In the genomic region with DNA sequence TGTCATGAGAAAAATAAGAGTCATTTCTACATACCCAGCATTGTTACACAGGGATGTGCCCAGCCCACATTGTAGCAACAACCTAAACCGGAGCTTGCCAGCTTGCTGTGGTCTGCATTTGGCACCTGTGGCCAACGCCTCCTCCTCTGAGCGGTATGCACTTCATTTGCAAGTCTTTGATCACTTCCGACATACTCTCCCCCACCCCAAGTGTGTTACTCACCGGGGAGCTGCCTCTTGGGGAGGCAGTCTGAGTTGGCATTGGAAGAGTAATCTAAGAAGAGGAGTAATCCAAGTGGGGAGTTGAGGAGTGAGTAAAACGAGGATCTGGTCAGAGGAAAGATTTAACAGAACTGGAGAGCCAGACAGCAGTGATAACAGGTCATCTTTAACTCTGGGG, we compare ENCODE assay signal across 8 cellular contexts. TPM values are rescaled to one million over a fixed set of nuclear protein-coding genes. Genes with fewer than 3 reads are reported as not detected.
DNase-seq lines count a peak whose midpoint lies in the region; ATAC-seq lines count a peak whose summit lies in the region.

No MANE protein-coding gene starts in this region.

- ATAC-seq in GM21367 (IDR thresholded peaks at IDR 0.05; ENCODE audit: unreplicated experiment) (peak; percentile 55), HG02970 (IDR thresholded peaks at IDR 0.05; ENCODE audit: low FRiP score, unreplicated experiment) (no peak)
- ATAC-seq in activated T-helper 17 cell treated with anti-CD3 and anti-CD28 coated beads, Interleukin-2, amount 50 U/mL, for 72 hours (replicated peaks) = peak; percentile 88

- peaks cover 53% of the 10 kb centered on the region for H3K4me1 Mint-ChIP-seq in activated T-helper 17 cell treated with anti-CD3 and anti-CD28 coated beads, Interleukin-2, amount 50 U/mL, for 72 hours

- H3K9me3 Mint-ChIP-seq in activated T-helper 17 cell treated with anti-CD3 and anti-CD28 coated beads, Interleukin-2, amount 50 U/mL, for 72 hours = no peaks in the 10 kb centered on the region

- H3K36me3 Mint-ChIP-seq in activated T-helper 17 cell treated with anti-CD3 and anti-CD28 coated beads, Interleukin-2, amount 50 U/mL, for 72 hours (ENCODE audit: low read depth) = no peaks in the 10 kb centered on the region

- no peak overlapping the region for H3K27ac Mint-ChIP-seq in activated T-helper 17 cell treated with anti-CD3 and anti-CD28 coated beads, Interleukin-2, amount 50 U/mL, for 72 hours

- DNase-seq in NCI-H526 treated with DMSO at 0.1 percent for 48 hours (lab: John Stamatoyannopoulos, UW) = peak; percentile 63
- peak; percentile 76 for DNase-seq in iris pigment epithelial cell (ENCODE audit: low read depth)
- peak; percentile 44 for DNase-seq in stimulated activated CD8-positive, alpha-beta memory T cell treated with anti-CD3 and anti-CD28 coated beads, Interleukin-15, amount 100 ng/mL, for 24 hours (ENCODE audit: low read depth)
- no peak for DNase-seq in NCI-H187 treated with DMSO at 0.1 percent for 48 hours (lab: John Stamatoyannopoulos, UW)
- no peak for DNase-seq in HuH-7.5 (ENCODE audit: low spot score)

- H3K27me3 Mint-ChIP-seq in activated T-helper 17 cell treated with anti-CD3 and anti-CD28 coated beads, Interleukin-2, amount 50 U/mL, for 72 hours = no peaks in the 10 kb centered on the region

- no peak overlapping the region for H3K4me3 Mint-ChIP-seq in activated T-helper 17 cell treated with anti-CD3 and anti-CD28 coated beads, Interleukin-2, amount 50 U/mL, for 72 hours

RNA-seq across cellular contexts. Expression of a gene that starts 3.8 kb away (rescaled TPM):
- 10 to 100 TPM; 11.1 to 28.3 TPM for total RNA-seq in activated T-helper 17 cell treated with anti-CD3 and anti-CD28 coated beads, Interleukin-2, amount 50 U/mL, for 72 hours

Comparison
In these comparisons a context has a peak if more than half of its experiments do, and no peak if none do; other contexts are left out.
1. DNase-seq: peak in NCI-H526 treated with DMSO at 0.1 percent for 48 hours (single experiment), iris pigment epithelial cell (single experiment) and stimulated activated CD8-positive, alpha-beta memory T cell treated with anti-CD3 and anti-CD28 coated beads, Interleukin-15, amount 100 ng/mL, for 24 hours (single experiment); none in NCI-H187 treated with DMSO at 0.1 percent for 48 hours (single experiment) and HuH-7.5 (single experiment).